15 cellular contexts compared by ENCODE assay signal in genomic region chr2:238459081-238459629, GRCh38. TPM values are rescaled to one million over a fixed set of nuclear protein-coding genes. Genes with fewer than 3 reads are reported as not detected.
DNase-seq lines count a peak whose midpoint lies in the region; ATAC-seq, FAIRE-seq and TF ChIP-seq lines count a peak whose summit lies in the region.
"Had no signal": no experiment of that assay in that cellular context is flagged by ENCODE, and none has a peak within 500 bp of the region (broad histone marks: within the 10 kb centered on the region; RNA-seq: fewer than 3 reads in every experiment).

No MANE protein-coding gene starts in this region.

- FAIRE-seq in astrocyte (lab: Jason Lieb, UNC) = no peak

- no peak overlapping the region for H2AFZ ChIP-seq in astrocyte (ENCODE audit: low read depth, low read length)

- TF ChIP-seq CTCF in astrocyte (IDR thresholded peaks at IDR 0.05; ENCODE audit: insufficient read depth, low read depth, low read length) (no peak), spleen (IDR thresholded peaks at IDR 0.05 in 8 of 11, conservative IDR thresholded peaks at IDR 0.05 in 3 of 11) (no peak)

- no peaks in the 10 kb centered on the region for H3K4me1 Mint-ChIP-seq in astrocyte (ENCODE audit: low read depth, unreplicated experiment)

- no peaks in the 10 kb centered on the region for H4K20me1 ChIP-seq in astrocyte (ENCODE audit: insufficient read depth, low read length)

- H3K9ac ChIP-seq in astrocyte (ENCODE audit: low read length) = peak overlapping the region; percentile 16

- peaks cover 4% of the 10 kb centered on the region for H3K36me3 Mint-ChIP-seq in astrocyte (ENCODE audit: low read depth, unreplicated experiment)
- H3K36me3 Mint-ChIP-seq: T-cell had no signal

- H3K27ac ChIP-seq in astrocyte (ENCODE audit: low read depth, low read length) (no peak overlapping the region), spleen (no peak overlapping the region)

- DNase-seq in EH (ENCODE audit: low read depth) (peak; percentile 10), astrocyte (ENCODE audit: low read depth) (peak; percentile 84), left cardiac atrium (peak; percentile 66), sciatic nerve (ENCODE audit: low spot score) (peak; percentile 78), spleen (no peak), retina (no peak)
- no peak for DNase-seq in activated CD4-positive, alpha-beta T cell treated with anti-CD3 and anti-CD28 coated beads, Interleukin-2, amount 50 U/mL, for 4 hours
- DNase-seq: activated CD4-positive, alpha-beta T cell treated with anti-CD3 and anti-CD28 coated beads for 48 hours; activated naive CD4-positive, alpha-beta T cell; HFFc6; NCI-H1105; stimulated activated CD4-positive, alpha-beta T cell treated with anti-CD3 and anti-CD28 coated beads, Interleukin-4, amount 100 ng/mL, for 24 hours; T-cell had no signal

- H3K4me1 ChIP-seq in astrocyte (ENCODE audit: insufficient read depth, low read length) (peaks cover 23% of the 10 kb centered on the region), spleen (no peaks in the 10 kb centered on the region)

- no peaks in the 10 kb centered on the region for H3K27me3 ChIP-seq in astrocyte (ENCODE audit: insufficient read depth, low read length)
- H3K27me3 ChIP-seq in spleen (replicated peaks in 1 of 7) = no peaks in the 10 kb centered on the region

- TF ChIP-seq POLR2A in spleen (IDR thresholded peaks at IDR 0.05) = no peak

- H3K4me3 ChIP-seq in astrocyte (ENCODE audit: insufficient read depth, low read depth, low read length) = no peak overlapping the region
- H3K4me3 ChIP-seq in spleen = no peak overlapping the region

- H3K9me3 ChIP-seq in astrocyte (ENCODE audit: insufficient read depth, low read depth, low read length) = peaks cover 3% of the 10 kb centered on the region
- peaks cover 0 to 31% (median 18%) of the 10 kb centered on the region in 8 donors for H3K9me3 ChIP-seq in spleen

- H3K27me3 Mint-ChIP-seq in astrocyte (ENCODE audit: low read depth, unreplicated experiment) = peaks cover 13% of the 10 kb centered on the region
- H3K27me3 Mint-ChIP-seq: T-cell had no signal

- H3K9me3 Mint-ChIP-seq in astrocyte (ENCODE audit: unreplicated experiment) = peaks cover 26% of the 10 kb centered on the region

- peak overlapping the region; percentile 7 for H3K4me2 ChIP-seq in astrocyte (ENCODE audit: low read length)

- no peak overlapping the region for H3K27ac Mint-ChIP-seq in astrocyte (ENCODE audit: unreplicated experiment)
- H3K27ac Mint-ChIP-seq: CD4-positive, alpha-beta memory T cell; HFFc6; T-cell had no signal

- intact Hi-C loops in left cardiac atrium (cut with DNase I) = no loop called here
- intact Hi-C loops in sciatic nerve (cut with DNase I) = no loop called here
- intact Hi-C loops in spleen (cut with DNase I; ENCODE audit: low total_unique reads) = no loop called here

- no peaks in the 10 kb centered on the region for H3K79me2 ChIP-seq in astrocyte (ENCODE audit: insufficient read depth, low read length)

- no peak overlapping the region for H3K4me3 Mint-ChIP-seq in astrocyte (ENCODE audit: unreplicated experiment)
- H3K4me3 Mint-ChIP-seq: CD4-positive, alpha-beta memory T cell; HFFc6; T-cell had no signal

- H3K36me3 ChIP-seq in astrocyte (ENCODE audit: insufficient read depth, low read length) = no peaks in the 10 kb centered on the region
- H3K36me3 ChIP-seq in spleen = no peaks in the 10 kb centered on the region

- ATAC-seq in left cardiac atrium (peak; percentile 87 to 95), sciatic nerve (peak; percentile 96), GM21526 (IDR thresholded peaks at IDR 0.05; ENCODE audit: low FRiP score, unreplicated experiment) (no peak)
- ATAC-seq: T-cell had no signal

- WGBS in spleen, 5 donors = 74 to 93% (median 85%) methylated on average over 6 to 8 of the region's 8 CpGs

RNA-seq across cellular contexts. Expression of gene ASB1, which starts 32.4 kb away (rescaled TPM):
- total RNA-seq in astrocyte = 30.6 and 31.7 TPM in 2 replicates
- total RNA-seq in left cardiac atrium = 10 to 100 TPM; 43.2 to 51.7 TPM
- total RNA-seq in sciatic nerve = 38.1 TPM
- 10 to 100 TPM; 20.6 to 33.1 (median 24.7) TPM for total RNA-seq in spleen
- polyA plus RNA-seq in spleen = 10 to 100 TPM; 17.5 to 32.6 (median 28.3) TPM

Comparison
In these comparisons a context has a peak if more than half of its experiments do, and no peak if none do; other contexts are left out.
1. DNase-seq: peak in EH (single experiment), astrocyte (single experiment), left cardiac atrium (single experiment) and sciatic nerve (single experiment); none in spleen (single experiment), retina (single experiment) and activated CD4-positive, alpha-beta T cell treated with anti-CD3 and anti-CD28 coated beads, Interleukin-2, amount 50 U/mL, for 4 hours (0 of 2).